Comparison of ENCODE assay signal across 8 cellular contexts in the genomic region with DNA sequence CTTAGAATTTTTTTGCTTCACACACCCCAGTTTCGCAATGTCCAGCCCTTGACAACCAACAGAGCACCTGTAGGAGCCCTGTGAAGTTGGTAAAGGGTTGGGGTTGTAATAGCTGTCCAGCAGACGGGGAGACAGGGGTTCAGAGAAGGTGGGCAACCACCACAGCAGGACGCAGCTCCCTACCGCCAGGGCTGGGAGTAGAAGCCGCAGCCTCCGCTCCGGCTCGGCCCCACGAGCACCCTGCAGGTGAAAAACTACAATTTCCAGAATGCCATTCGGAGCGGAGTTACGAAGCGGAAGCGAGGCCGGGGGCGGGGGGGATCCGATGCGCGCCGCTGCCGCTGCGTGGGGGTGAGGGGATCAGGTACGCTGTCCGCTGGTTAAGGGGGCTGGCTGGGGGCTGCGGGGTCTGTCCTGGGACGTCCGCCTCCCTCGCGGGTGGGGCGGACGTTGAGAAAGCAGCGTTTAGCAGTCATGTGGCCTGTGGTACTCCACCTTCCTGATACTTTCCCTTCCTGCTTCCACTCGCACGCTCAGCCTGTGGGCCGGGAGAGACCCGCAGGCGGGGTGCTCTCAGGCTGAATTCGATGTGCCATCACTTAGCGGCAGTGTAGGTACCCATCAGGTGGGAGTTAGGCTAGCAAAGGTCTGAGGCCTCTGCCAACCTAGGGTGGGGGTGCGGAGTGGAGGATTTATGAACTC. TPM values are rescaled to one million over a fixed set of nuclear protein-coding genes. Genes with fewer than 3 reads are reported as not detected.
DNase-seq lines count a peak whose midpoint lies in the region; ATAC-seq and TF ChIP-seq lines count a peak whose summit lies in the region.

A gene with protein sequence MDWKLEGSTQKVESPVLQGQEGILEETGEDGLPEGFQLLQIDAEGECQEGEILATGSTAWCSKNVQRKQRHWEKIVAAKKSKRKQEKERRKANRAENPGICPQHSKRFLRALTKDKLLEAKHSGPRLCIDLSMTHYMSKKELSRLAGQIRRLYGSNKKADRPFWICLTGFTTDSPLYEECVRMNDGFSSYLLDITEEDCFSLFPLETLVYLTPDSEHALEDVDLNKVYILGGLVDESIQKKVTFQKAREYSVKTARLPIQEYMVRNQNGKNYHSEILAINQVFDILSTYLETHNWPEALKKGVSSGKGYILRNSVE (plus strand): TSS at position 317 of the 702 bp plus-strand sequence. CDS start 8,127 bp downstream, outside the sequence.

- 4% methylated on average over 40 of the region's 40 CpGs for WGBS in lower leg skin, 2 donors

- H3K4me3 ChIP-seq in lower leg skin (ENCODE audit: low read depth, poor library complexity, severe bottlenecking) = peak within 1 kb of the TSS; percentile 59

- no peak for TF ChIP-seq CTCF in lower leg skin (IDR thresholded peaks at IDR 0.05)

- intact Hi-C loops in lower leg skin (cut with DNase I; ENCODE audit: low total_unique reads) = no loop called here

- ATAC-seq in GM18870 (IDR thresholded peaks at IDR 0.05; ENCODE audit: unreplicated experiment) (peak; percentile 78), HG03175 (IDR thresholded peaks at IDR 0.05; ENCODE audit: unreplicated experiment) (peak; percentile 85)

- DNase-seq in AG08395 (ENCODE audit: low spot score) (peak; percentile 84), NCI-H526 (lab: John Stamatoyannopoulos, UW) (peak; percentile 41 to 85), ecto neural progenitor cell (ENCODE audit: low spot score) (peak; percentile 86), lower leg skin (ENCODE audit: low spot score in 2 of 2) (peak; percentile 31 to 91)
- DNase-seq in activated CD4-positive, alpha-beta T cell treated with anti-CD3 and anti-CD28 coated beads, Interleukin-2, amount 50 U/mL, for 48 hours = peak; percentile 77 to 81
- DNase-seq in stimulated activated CD4-positive, alpha-beta T cell treated with anti-CD3 and anti-CD28 coated beads, Interleukin-4, amount 100 ng/mL, for 48 hours (ENCODE audit: low read depth in 2 of 2) = peak; percentile 68 to 72

- no peak for TF ChIP-seq POLR2A in lower leg skin (IDR thresholded peaks at IDR 0.05)

RNA-seq across cellular contexts. Expression of the gene that starts here (rescaled TPM):
- 10 to 100 TPM in 1 of 4 donors, 1 to 10 TPM in 3; 5.1 to 13.1 (median 6.1) TPM for total RNA-seq in lower leg skin

Comparison
In these comparisons a context has a peak if more than half of its experiments do, and no peak if none do; other contexts are left out.
1. Peak in every context shown above with its lines: DNase-seq, ATAC-seq and H3K4me3 ChIP-seq.